26 cellular contexts compared by ENCODE assay signal in the genomic region with DNA sequence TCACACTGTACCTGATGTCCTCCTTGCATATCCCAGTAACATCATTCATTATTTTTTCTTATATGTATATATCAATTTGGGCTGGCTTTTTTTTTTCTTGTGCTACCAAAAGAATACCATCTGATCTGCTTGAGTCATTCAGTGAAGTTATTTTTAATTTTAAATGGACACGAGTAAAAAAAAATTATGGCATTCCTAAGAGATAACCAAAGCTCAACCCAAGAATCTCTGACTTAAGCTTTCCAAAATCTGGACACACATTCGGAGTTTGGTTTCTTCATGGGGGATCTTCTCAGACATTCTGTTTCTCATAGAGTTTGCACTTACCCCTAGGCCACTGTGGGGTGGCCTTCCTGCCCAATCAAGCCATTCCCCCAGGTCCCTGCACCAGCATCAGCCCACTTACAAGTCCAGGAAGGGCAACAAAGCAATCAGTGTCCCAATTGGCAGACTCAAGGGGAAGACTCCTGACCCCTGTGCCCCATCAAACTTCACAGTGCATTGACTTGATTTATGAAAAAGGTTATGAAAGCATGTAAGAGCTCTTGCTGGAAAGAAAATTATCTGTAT. TPM values are rescaled to one million over a fixed set of nuclear protein-coding genes. Genes with fewer than 3 reads are reported as not detected.
DNase-seq lines count a peak whose midpoint lies in the region; ATAC-seq, FAIRE-seq and TF ChIP-seq lines count a peak whose summit lies in the region.
"Had no signal": no experiment of that assay in that cellular context is flagged by ENCODE, and none has a peak within 500 bp of the region (broad histone marks: within the 10 kb centered on the region; RNA-seq: fewer than 3 reads in every experiment).

No MANE protein-coding gene starts in this region.

- H3K27ac ChIP-seq in GM23248 (no peak overlapping the region), kidney (ENCODE audit: low read depth in 2 of 2, low read length in 2 of 2) (no peak overlapping the region), gastroesophageal sphincter (peak overlapping the region in 2 of 4 donors; percentile 31 to 32)
- H3K27ac ChIP-seq: BLaER1 treated with 17β-estradiol and CSF1 and Interleukin-3, amounts not matched to agents 10 nM and 100 nM had no signal

- H3K4me3 ChIP-seq in GM23248 (no peak overlapping the region), kidney (ENCODE audit: low read length in 2 of 2) (no peak overlapping the region), gastroesophageal sphincter (no peak overlapping the region)
- H3K4me3 ChIP-seq: BLaER1 treated with 17β-estradiol and CSF1 and Interleukin-3, amounts not matched to agents 10 nM and 100 nM had no signal

- WGBS in GM23248 (ENCODE audit: low coverage in 1 of 2, low lambda C conversion rate in 2 of 2, missing lambda C conversion rate in 2 of 2), 2 experiments = 12 to 16% methylated on average over 2 of the region's 2 CpGs
- WGBS in gastroesophageal sphincter (ENCODE audit: low coverage in 1 of 2), 2 donors = 28 to 57% methylated on average over 2 of the region's 2 CpGs

- intact Hi-C loops in kidney (cut with DNase I) (no loop called here), sciatic nerve (cut with DNase I) (no loop called here)

- H3K27me3 ChIP-seq in GM23248 (replicated peaks; ENCODE audit: insufficient read depth) (no peaks in the 10 kb centered on the region), gastroesophageal sphincter (no peaks in the 10 kb centered on the region)
- H3K27me3 ChIP-seq: BLaER1 treated with 17β-estradiol and CSF1 and Interleukin-3, amounts not matched to agents 10 nM and 100 nM had no signal

- H3K4me1 ChIP-seq in GM23248 (ENCODE audit: insufficient read depth) (0 out of 2 replicates have a peak, but pooled peaks cover 4% of the 10 kb centered on the region), kidney (ENCODE audit: control insufficient read depth in 1 of 2, insufficient read depth in 1 of 2, low read depth in 1 of 2, low read length in 2 of 2) (no peaks in the 10 kb centered on the region), gastroesophageal sphincter (peaks cover 0 to 24% (median 4%) of the 10 kb centered on the region in 3 donors)
- H3K4me1 ChIP-seq: BLaER1 treated with 17β-estradiol and CSF1 and Interleukin-3, amounts not matched to agents 10 nM and 100 nM; Caco-2 had no signal

- no peak for TF ChIP-seq POLR2A in gastroesophageal sphincter (IDR thresholded peaks at IDR 0.05)

- no peaks in the 10 kb centered on the region for H3K36me3 ChIP-seq in GM23248 (ENCODE audit: low read depth)
- no peaks in the 10 kb centered on the region for H3K36me3 ChIP-seq in kidney (ENCODE audit: control insufficient read depth in 1 of 2, insufficient read depth in 2 of 2, low read length in 2 of 2)
- H3K36me3 ChIP-seq in gastroesophageal sphincter = no peaks in the 10 kb centered on the region
- H3K36me3 ChIP-seq: BLaER1 treated with 17β-estradiol and CSF1 and Interleukin-3, amounts not matched to agents 10 nM and 100 nM had no signal

- DNase-seq in AG08395 (ENCODE audit: low spot score) (peak; percentile 52), GM23248 (peak; percentile 50), kidney (peak; percentile 87), sciatic nerve (ENCODE audit: low spot score) (no peak), cerebellum (ENCODE audit: low spot score) (no peak), GM19239 (ENCODE audit: insufficient read length, low spot score) (no peak)
- DNase-seq: Caco-2; CD4-positive, alpha-beta memory T cell; DMS 273 treated with DMSO at 0.1 percent for 48 hours; DMS79 treated with DMSO at 0.1 percent for 48 hours; Karpas-422; MV-4-11; NCI-H1417; NCI-H1694 treated with DMSO at 0.1 percent for 48 hours; NCI-H2081 treated with DMSO at 0.1 percent for 48 hours; NCI-H2171 treated with DMSO at 0.1 percent for 48 hours; NCI-H526; OCI-M1 had no signal

- no peaks in the 10 kb centered on the region for H3K9me3 ChIP-seq in GM23248 (ENCODE audit: low read depth)
- H3K9me3 ChIP-seq in kidney (ENCODE audit: control insufficient read depth in 1 of 2, low read length in 2 of 2) = no peaks in the 10 kb centered on the region
- H3K9me3 ChIP-seq in gastroesophageal sphincter = no peaks in the 10 kb centered on the region
- H3K9me3 ChIP-seq: BLaER1 treated with 17β-estradiol and CSF1 and Interleukin-3, amounts not matched to agents 10 nM and 100 nM; Caco-2 had no signal

- TF ChIP-seq CTCF in kidney (IDR thresholded peaks at IDR 0.05; ENCODE audit: borderline replicate concordance, extremely low read depth, insufficient read depth) = no peak
- TF ChIP-seq CTCF in gastroesophageal sphincter (IDR thresholded peaks at IDR 0.05) = no peak

- in situ Hi-C loops in GM23248 (cut with MboI) = no loop called here

- H3K9ac ChIP-seq in GM23248 = no peak overlapping the region
- no peak overlapping the region for H3K9ac ChIP-seq in kidney (ENCODE audit: low read length in 2 of 2)
- H3K9ac ChIP-seq: BLaER1 treated with 17β-estradiol and CSF1 and Interleukin-3, amounts not matched to agents 10 nM and 100 nM had no signal

- TF ChIP-seq EP300 in gastroesophageal sphincter (IDR thresholded peaks at IDR 0.05) = no peak

- H4K20me1 ChIP-seq in GM23248 (ENCODE audit: insufficient read depth) = no peaks in the 10 kb centered on the region
- H4K20me1 ChIP-seq: BLaER1 treated with 17β-estradiol and CSF1 and Interleukin-3, amounts not matched to agents 10 nM and 100 nM had no signal

- no peak overlapping the region for H3K4me2 ChIP-seq in GM23248 (ENCODE audit: unreplicated experiment)
- H3K4me2 ChIP-seq: BLaER1 treated with 17β-estradiol and CSF1 and Interleukin-3, amounts not matched to agents 10 nM and 100 nM had no signal

- no peaks in the 10 kb centered on the region for H3K9me2 ChIP-seq in GM23248 (ENCODE audit: insufficient read depth)

- FAIRE-seq in kidney (lab: Jason Lieb, UNC) (no peak), GM19239 (lab: Jason Lieb, UNC) (no peak)
- FAIRE-seq: GM12891, H1, RCC 7860 had no signal

- H3F3A ChIP-seq in GM23248 (ENCODE audit: insufficient read depth) = no peaks in the 10 kb centered on the region

- no peak overlapping the region for H2AFZ ChIP-seq in GM23248

- H3K79me2 ChIP-seq in GM23248 (ENCODE audit: insufficient read depth) = no peaks in the 10 kb centered on the region

- ATAC-seq in sciatic nerve (peak; percentile 81), HG02642 (IDR thresholded peaks at IDR 0.05; ENCODE audit: poor library complexity, unreplicated experiment) (no peak), gastroesophageal sphincter (no peak)
- ATAC-seq: HCT116, Right ventricle myocardium inferior had no signal

RNA-seq across cellular contexts. Expression of a gene that starts 49.2 kb away (rescaled TPM):
- total RNA-seq in GM23248 (2014; rRNA removed; shearing (Covaris generic)) = 123 and 215 TPM in 2 replicates
- polyA plus RNA-seq in GM23248 (2016; fragmentation: Nextera tagmentation; extraction: Ambion mirVana) (177 TPM in 2 replicates), kidney (ENCODE audit: insufficient read depth, low read depth, low replicate concordance) (3.2 TPM)
- total RNA-seq in kidney (6.8 TPM), sciatic nerve (9.3 TPM), cerebellum (27.4 TPM), gastroesophageal sphincter (10 to 100 TPM in 1 of 4 donors, 1 to 10 TPM in 3; 5.7 to 10.1 (median 6.7) TPM)

Comparison
In these comparisons a context has a peak if more than half of its experiments do, and no peak if none do; other contexts are left out.
1. DNase-seq: peak in AG08395 (single experiment), GM23248 (single experiment) and kidney (single experiment); none in sciatic nerve (single experiment), cerebellum (single experiment) and GM19239 (single experiment).